Comparison of ENCODE assay signal across 24 cellular contexts in genomic region chr11:12354750-12355545, GRCh38.
"Had no signal": no experiment of that assay in that cellular context is flagged by ENCODE, and none has a peak within 500 bp of the region (broad histone marks: within the 10 kb centered on the region; RNA-seq: fewer than 3 reads in every experiment).

No MANE protein-coding gene starts in this region.

- H3K9me3 ChIP-seq: adrenal gland, breast epithelium, esophagus squamous epithelium, thyroid gland had no signal

- H3K4me3 ChIP-seq: adrenal gland, breast epithelium, esophagus squamous epithelium, lung, thyroid gland had no signal

- H3K27me3 ChIP-seq: adrenal gland, breast epithelium, esophagus squamous epithelium, thyroid gland had no signal

- H3K27ac ChIP-seq: adrenal gland, breast epithelium, esophagus squamous epithelium, thyroid gland had no signal

- H3K27ac Mint-ChIP-seq: activated naive CD4-positive, alpha-beta T cell treated with anti-CD3 and anti-CD28 coated beads, Interleukin-2, amount 50 U/mL, for 24 hours; mesothelial cell of epicardium; nephron progenitor cell; progenitor cell of endocrine pancreas; T-helper 2 cell treated with Interferon-gamma antibody and Interleukin-4, amounts not matched to agents 5 μg/mL and 100 μg/mL, for 36 hours had no signal

- ATAC-seq: left lobe of liver had no signal

- H3K4me1 ChIP-seq: adrenal gland, breast epithelium, esophagus squamous epithelium, thyroid gland had no signal

- H3K27me3 Mint-ChIP-seq: activated naive CD4-positive, alpha-beta T cell treated with anti-CD3 and anti-CD28 coated beads, Interleukin-2, amount 50 U/mL, for 24 hours had no signal

- H3K36me3 Mint-ChIP-seq: activated naive CD4-positive, alpha-beta T cell treated with anti-CD3 and anti-CD28 coated beads, Interleukin-2, amount 50 U/mL, for 24 hours; mesothelial cell of epicardium had no signal

- H3K36me3 ChIP-seq: adrenal gland, breast epithelium, esophagus squamous epithelium, thyroid gland had no signal

- DNase-seq: activated CD4-positive, alpha-beta T cell treated with anti-CD3 and anti-CD28 coated beads, Interleukin-2, amount 50 U/mL, for 1 hour; activated CD4-positive, CD25-positive, alpha-beta regulatory T cell treated with anti-CD3 and anti-CD28 coated beads, Interleukin-2, amount 50 U/mL, for 72 hours; activated CD8-positive, alpha-beta memory T cell treated with anti-CD3 and anti-CD28 coated beads, Interleukin-2, amount 50 U/mL, for 4 hours; activated effector memory CD4-positive, alpha-beta T cell treated with Interleukin-2 at 50 U/mL for 16 hours; activated T-cell treated with anti-CD3 and anti-CD28 coated beads, Interleukin-2, amount 50 U/mL, for 48 hours; adrenal gland; dermis blood vessel endothelial cell; effector memory CD4-positive, alpha-beta T cell; esophagus squamous epithelium; islet precursor cell; nephron progenitor cell; nucleus accumbens; stimulated activated CD4-positive, alpha-beta T cell treated with anti-CD3 and anti-CD28 coated beads, Interleukin-12 subunit alpha, Interleukin-12 subunit beta, amount 100 ng/mL, for 4 hours; stimulated activated CD4-positive, alpha-beta T cell treated with anti-CD3 and anti-CD28 coated beads, Interleukin-1b, Interleukin-23, amount 100 ng/mL, for 48 hours; stimulated activated CD8-positive, alpha-beta memory T cell treated with anti-CD3 and anti-CD28 coated beads, Interleukin-4, amount 100 ng/mL, for 48 hours; stimulated activated naive CD4-positive, alpha-beta T cell treated with Interleukin-2 at 50 U/mL for 16 hours; thyroid gland had no signal

- H3K9me3 Mint-ChIP-seq: activated naive CD4-positive, alpha-beta T cell treated with anti-CD3 and anti-CD28 coated beads, Interleukin-2, amount 50 U/mL, for 24 hours; mesothelial cell of epicardium; nephron progenitor cell; T-helper 2 cell treated with Interferon-gamma antibody and Interleukin-4, amounts not matched to agents 5 μg/mL and 100 μg/mL, for 36 hours had no signal

- H3K4me3 Mint-ChIP-seq: activated naive CD4-positive, alpha-beta T cell treated with anti-CD3 and anti-CD28 coated beads, Interleukin-2, amount 50 U/mL, for 24 hours; mesothelial cell of epicardium; nephron progenitor cell; T-helper 2 cell treated with Interferon-gamma antibody and Interleukin-4, amounts not matched to agents 5 μg/mL and 100 μg/mL, for 36 hours had no signal
